In genomic region chr19:35013820-35014754, GRCh38 we compare ENCODE assay signal across 9 cellular contexts. TPM values are rescaled to one million over a fixed set of nuclear protein-coding genes. Genes with fewer than 3 reads are reported as not detected.
DNase-seq lines count a peak whose midpoint lies in the region; ATAC-seq and TF ChIP-seq lines count a peak whose summit lies in the region.
"Had no signal": no experiment of that assay in that cellular context is flagged by ENCODE, and none has a peak within 500 bp of the region (broad histone marks: within the 10 kb centered on the region; RNA-seq: fewer than 3 reads in every experiment).

No MANE protein-coding gene starts in this region.

- TF ChIP-seq POLR2A in NB4 (IDR thresholded peaks at IDR 0.05; ENCODE audit: extremely low read depth, insufficient read length), result no peak

- H3K4me1 ChIP-seq in left lung, result peaks cover 6 to 69% of the 10 kb centered on the region in 2 donors

- H3K9me3 ChIP-seq in left lung, result no peaks in the 10 kb centered on the region

- intact Hi-C loops in left lung (cut with DNase I), result loop anchor here in 1 of 2 donors (5.0 kb wide), 1 partner anchor 42 kb away; no protein-coding TSS in a partner anchor

- DNase-seq in AML-193 (lab: John Stamatoyannopoulos, UW) (peak; percentile 86 to 87), NB4 (ENCODE audit: low read depth) (peak; percentile 71), activated T-cell treated with anti-CD3 and anti-CD28 coated beads for 24 hours (ENCODE audit: low read depth) (peak; percentile 23), left lung (peak in 1 of 2 donors; percentile 50)
- DNase-seq: brain microvascular endothelial cell had no signal

- no peaks in the 10 kb centered on the region for H3K27me3 ChIP-seq in left lung
- H3K27me3 ChIP-seq: brain microvascular endothelial cell had no signal

- H3K4me3 ChIP-seq in NB4 (ENCODE audit: low read depth, low read length), result no peak overlapping the region
- no peak overlapping the region for H3K4me3 ChIP-seq in left lung

- ATAC-seq in left lung, result peak; percentile 7
- ATAC-seq in HG03521 (IDR thresholded peaks at IDR 0.05; ENCODE audit: unreplicated experiment), result no peak
- no peak for ATAC-seq in HG03378 (IDR thresholded peaks at IDR 0.05; ENCODE audit: unreplicated experiment)
- ATAC-seq in GM21447 (IDR thresholded peaks at IDR 0.05; ENCODE audit: unreplicated experiment), result no peak
- no peak for ATAC-seq in GM19455 (IDR thresholded peaks at IDR 0.05; ENCODE audit: unreplicated experiment)

- TF ChIP-seq CTCF in NB4 (IDR thresholded peaks at IDR 0.05; ENCODE audit: low read depth, low read length) (no peak), left lung (IDR thresholded peaks at IDR 0.05) (no peak)

- H3K36me3 ChIP-seq in left lung, result peaks cover 0 to 96% of the 10 kb centered on the region in 2 donors

- H3K27ac ChIP-seq in left lung, result peak overlapping the region; percentile 33 to 97
- H3K27ac ChIP-seq: brain microvascular endothelial cell had no signal

RNA-seq across cellular contexts. Expression of gene GRAMD1A, which starts 14.0 kb away (rescaled TPM):
- 100 to 1,000 TPM; 116 to 137 TPM for total RNA-seq in left lung

RNA-seq across cellular contexts. Expression of gene SCN1B, which starts 16.2 kb away (rescaled TPM):
- total RNA-seq in left lung, result 1 to 10 TPM; 7.7 to 9.7 TPM

RNA-seq across cellular contexts. Expression of gene HPN, which starts 27.4 kb away (rescaled TPM):
- total RNA-seq in left lung, result 10 to 100 TPM; 16.8 to 40.3 TPM

RNA-seq across cellular contexts. Expression of gene ZNF792, which starts 50.1 kb away (rescaled TPM):
- 1 to 10 TPM; 8.5 to 9.9 TPM for total RNA-seq in left lung
